Comparison of ENCODE assay signal across 21 cellular contexts in genomic region chr2:15511686-15512085, GRCh38.
"Had no signal": no experiment of that assay in that cellular context is flagged by ENCODE, and none has a peak within 500 bp of the region (broad histone marks: within the 10 kb centered on the region; RNA-seq: fewer than 3 reads in every experiment).

No MANE protein-coding gene starts in this region.

- H3K27ac ChIP-seq: brain microvascular endothelial cell, dorsolateral prefrontal cortex, foreskin keratinocyte, lower lobe of right lung, prostate gland, tibial artery had no signal

- H3K36me3 ChIP-seq: prostate gland had no signal

- H3K4me3 ChIP-seq: dorsolateral prefrontal cortex, lower lobe of right lung, prostate gland, tibial artery had no signal

- DNase-seq: activated CD4-positive, alpha-beta memory T cell treated with anti-CD3 and anti-CD28 coated beads, Interleukin-2, amount 10 ng/mL, durations not matched to agents 7 days and 5 days; activated CD4-positive, alpha-beta T cell treated with anti-CD3 and anti-CD28 coated beads for 48 hours; activated CD4-positive, CD25-positive, alpha-beta regulatory T cell; activated effector memory CD4-positive, alpha-beta T cell treated with anti-CD3 and anti-CD28 coated beads, Interleukin-2, amount 50 U/mL, for 16 hours; activated naive CD4-positive, alpha-beta T cell treated with anti-CD3 and anti-CD28 coated beads, Interleukin-2, amount 50 U/mL, for 16 hours; activated T-cell treated with anti-CD3 and anti-CD28 coated beads, Interleukin-2, amount 50 U/mL, for 4 hours; aorta; brain microvascular endothelial cell; central memory CD4-positive, alpha-beta T cell; dorsolateral prefrontal cortex; foreskin keratinocyte; glutamatergic neuron; hypothalamus; lower lobe of right lung; naive thymus-derived CD8-positive, alpha-beta T cell; right cardiac atrium; stimulated activated CD4-positive, alpha-beta T cell treated with anti-CD3 and anti-CD28 coated beads, Interleukin-2, amount 100 ng/mL, for 24 hours; stimulated activated naive CD8-positive, alpha-beta T cell treated with anti-CD3 and anti-CD28 coated beads, Interleukin-15, Interleukin-2, amounts not matched to agents 100 U/mL and 50 U/mL, for 24 hours; substantia nigra; tibial artery had no signal

- ATAC-seq: activated T-cell treated with anti-CD3 and anti-CD28 coated beads, Interleukin-2, amount 50 U/mL, for 4 hours; foreskin keratinocyte; lower lobe of right lung; naive thymus-derived CD8-positive, alpha-beta T cell; right cardiac atrium; stimulated activated naive CD8-positive, alpha-beta T cell treated with anti-CD3 and anti-CD28 coated beads, Interleukin-15, Interleukin-2, amounts not matched to agents 100 U/mL and 50 U/mL, for 24 hours had no signal

- H3K9me3 ChIP-seq: lower lobe of right lung, prostate gland, tibial artery had no signal
